Comparison of ENCODE assay signal across 8 cellular contexts in the genomic region with DNA sequence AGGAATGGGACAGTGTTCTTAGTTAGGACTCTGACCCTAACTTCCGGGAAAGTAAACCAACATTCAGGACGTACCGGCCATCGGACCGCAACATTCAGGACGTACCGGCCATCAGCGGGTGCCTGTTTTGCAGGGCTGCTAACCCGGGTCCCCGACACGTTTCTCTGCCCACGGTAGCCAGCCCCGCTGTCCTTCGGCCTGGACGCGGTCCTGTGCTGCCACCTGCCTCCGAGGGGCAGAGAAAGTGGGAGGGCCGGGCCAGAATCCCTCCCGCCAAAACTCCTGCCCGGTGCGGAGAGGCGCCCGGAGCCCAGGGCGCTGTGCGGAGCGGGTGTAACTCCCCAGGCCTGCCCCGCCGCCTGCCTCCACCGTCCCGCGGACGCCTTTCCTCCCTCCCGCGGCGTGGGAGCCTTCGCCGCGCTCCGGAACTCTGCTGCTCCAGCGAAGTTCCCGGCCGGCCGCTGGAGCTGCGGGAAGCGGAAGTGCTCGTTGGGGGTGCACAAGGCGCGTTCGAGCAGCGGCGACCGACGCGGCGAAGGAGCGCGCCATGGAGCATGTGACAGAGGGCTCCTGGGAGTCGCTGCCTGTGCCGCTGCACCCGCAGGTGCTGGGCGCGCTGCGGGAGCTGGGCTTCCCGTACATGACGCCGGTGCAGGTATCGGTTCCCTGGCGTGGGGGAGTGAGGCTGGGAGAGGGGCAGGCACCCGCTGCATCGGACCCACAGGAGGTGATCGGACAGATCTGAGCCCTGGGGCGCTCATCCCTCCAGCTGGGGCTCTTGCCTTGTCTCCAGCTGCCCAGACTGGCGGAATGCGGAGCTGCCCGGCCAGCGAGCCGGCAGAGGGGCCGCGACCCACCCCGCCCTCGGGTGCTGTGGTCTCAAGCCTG. TPM values are rescaled to one million over a fixed set of nuclear protein-coding genes. Genes with fewer than 3 reads are reported as not detected.
DNase-seq lines count a peak whose midpoint lies in the region; ATAC-seq, FAIRE-seq and TF ChIP-seq lines count a peak whose summit lies in the region.

A gene with protein sequence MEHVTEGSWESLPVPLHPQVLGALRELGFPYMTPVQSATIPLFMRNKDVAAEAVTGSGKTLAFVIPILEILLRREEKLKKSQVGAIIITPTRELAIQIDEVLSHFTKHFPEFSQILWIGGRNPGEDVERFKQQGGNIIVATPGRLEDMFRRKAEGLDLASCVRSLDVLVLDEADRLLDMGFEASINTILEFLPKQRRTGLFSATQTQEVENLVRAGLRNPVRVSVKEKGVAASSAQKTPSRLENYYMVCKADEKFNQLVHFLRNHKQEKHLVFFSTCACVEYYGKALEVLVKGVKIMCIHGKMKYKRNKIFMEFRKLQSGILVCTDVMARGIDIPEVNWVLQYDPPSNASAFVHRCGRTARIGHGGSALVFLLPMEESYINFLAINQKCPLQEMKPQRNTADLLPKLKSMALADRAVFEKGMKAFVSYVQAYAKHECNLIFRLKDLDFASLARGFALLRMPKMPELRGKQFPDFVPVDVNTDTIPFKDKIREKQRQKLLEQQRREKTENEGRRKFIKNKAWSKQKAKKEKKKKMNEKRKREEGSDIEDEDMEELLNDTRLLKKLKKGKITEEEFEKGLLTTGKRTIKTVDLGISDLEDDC (plus strand): TSS at position 498 of the 888 bp plus-strand sequence. CDS start 50 bp downstream, at position 548.

- H3K27ac ChIP-seq in ACC112 (ENCODE audit: low read depth, low read length) (peak within 1 kb of the TSS; percentile 66), caudate nucleus (ENCODE audit: low read depth, low read length) (peak within 1 kb of the TSS; percentile 93), keratinocyte (ENCODE audit: control insufficient read depth, insufficient read depth, low read length) (peak within 1 kb of the TSS; percentile 79)

- peaks cover 24% of the 10 kb centered on the region for H3K4me1 Mint-ChIP-seq in activated B cell treated with CpG ODN at 0.5 μM for 24 hours

- no peaks in the 10 kb centered on the region for H3K9me3 ChIP-seq in keratinocyte (ENCODE audit: control insufficient read depth, low read depth, low read length)

- dilution Hi-C loops in keratinocyte (cut with MboI; ENCODE audit: extremely low pct_ligation_motif_present, low sequenced_read_pairs): no loop called here

- no peaks in the 10 kb centered on the region for H3K27me3 ChIP-seq in ACC112 (ENCODE audit: insufficient read depth, low read length)
- no peaks in the 10 kb centered on the region for H3K27me3 ChIP-seq in keratinocyte (ENCODE audit: control insufficient read depth, extremely low read depth, insufficient read depth, low read length)

- H3K9me3 Mint-ChIP-seq in activated B cell treated with CpG ODN at 0.5 μM for 24 hours: no peaks in the 10 kb centered on the region

- H3K79me2 ChIP-seq in ACC112 (ENCODE audit: control insufficient read depth, insufficient read depth, low read length, unreplicated experiment) (peaks cover 48% of the 10 kb centered on the region), keratinocyte (ENCODE audit: control insufficient read depth, insufficient read depth, low read length) (peaks cover 46% of the 10 kb centered on the region)

- FAIRE-seq in keratinocyte (lab: Jason Lieb, UNC): no peak

- no peaks in the 10 kb centered on the region for H3K27me3 Mint-ChIP-seq in activated B cell treated with CpG ODN at 0.5 μM for 24 hours

- H2AFZ ChIP-seq in ACC112 (ENCODE audit: low read length, unreplicated experiment) (peak within 1 kb of the TSS; percentile 92), keratinocyte (ENCODE audit: control insufficient read depth, low read length) (peak within 1 kb of the TSS; percentile 99)

- H3K4me3 ChIP-seq in ACC112 (ENCODE audit: low read depth, low read length): peak within 1 kb of the TSS; percentile 96
- peak within 1 kb of the TSS; percentile 95 to 100 (median 98) for H3K4me3 ChIP-seq in keratinocyte (ENCODE audit: control insufficient read depth in 2 of 3, extremely low read depth in 1 of 3, insufficient read depth in 2 of 3, low read depth in 1 of 3, low read length in 3 of 3)

- peak within 1 kb of the TSS; percentile 92 for H3K9ac ChIP-seq in keratinocyte (ENCODE audit: control insufficient read depth, extremely low read depth, insufficient read depth, low read length)

- no peaks in the 10 kb centered on the region for H4K20me1 ChIP-seq in keratinocyte (ENCODE audit: control insufficient read depth, extremely low read depth, insufficient read depth, low read length)

- peak within 1 kb of the TSS; percentile 92 for H3K27ac Mint-ChIP-seq in activated B cell treated with CpG ODN at 0.5 μM for 24 hours

- H3K36me3 Mint-ChIP-seq in activated B cell treated with CpG ODN at 0.5 μM for 24 hours (ENCODE audit: low read depth): peaks cover 47% of the 10 kb centered on the region

- CTCF ChIA-PET in activated B cell treated with CpG ODN at 0.5 μM for 24 hours (lab: Charles Lee): interaction anchor here (0.8 to 1.8 kb wide), 6 partner anchors 19 to 363 kb away, joined by 3 to 5 read pairs (median 3); no protein-coding TSS in a partner anchor

- DNase-seq in NCI-H2171 (lab: John Stamatoyannopoulos, UW): peak; percentile 90
- DNase-seq in activated B cell treated with CpG ODN at 0.5 μM for 24 hours: peak; percentile 86
- peak in 59 of 61 donors; percentile 39 to 91 (median 78) for DNase-seq in caudate nucleus (lab: John Stamatoyannopoulos, UW)
- DNase-seq in keratinocyte (ENCODE audit: low read depth, low spot score): no peak
- DNase-seq in stimulated activated CD4-positive, alpha-beta T cell treated with anti-CD3 and anti-CD28 coated beads, Interleukin-15, amount 100 ng/mL, for 1 hour (ENCODE audit: low read depth in 1 of 2, low spot score in 1 of 2): peak; percentile 67 to 78

- intact Hi-C loops in activated B cell treated with CpG ODN at 0.5 μM for 24 hours (cut with micrococcal nuclease): loop anchor here (1.0 to 2.0 kb wide), 7 partner anchors 16 to 627 kb away; a partner anchor contains a TSS

- H3K4me1 ChIP-seq in ACC112 (ENCODE audit: control insufficient read depth, insufficient read depth, low read length, unreplicated experiment): peaks cover 4% of the 10 kb centered on the region
- H3K4me1 ChIP-seq in keratinocyte (ENCODE audit: control insufficient read depth, extremely low read depth, insufficient read depth, low read length): peaks cover 10% of the 10 kb centered on the region

- no peaks in the 10 kb centered on the region for H3K9me1 ChIP-seq in keratinocyte (ENCODE audit: control insufficient read depth, extremely low read depth, insufficient read depth, low read length)

- TF ChIP-seq CTCF in activated B cell treated with CpG ODN at 0.5 μM for 24 hours (IDR thresholded peaks at IDR 0.05) (no peak), keratinocyte (optimal IDR thresholded peaks at IDR 0.05 in 1 of 3, IDR thresholded peaks at IDR 0.05 in 1 of 3, conservative IDR thresholded peaks at IDR 0.05 in 1 of 3; ENCODE audit: extremely low read depth in 1 of 3, insufficient read depth in 2 of 3, low read length in 3 of 3) (peak; percentile 17 to 51 (median 44))

- POLR2A ChIA-PET in activated B cell treated with CpG ODN at 0.5 μM for 24 hours (lab: Charles Lee): interaction anchor here (0.5 to 2.6 kb wide), 18 partner anchors 11 to 627 kb away, joined by 3 to 21 read pairs (median 4); a partner anchor contains a TSS

- ATAC-seq in GM18520 (IDR thresholded peaks at IDR 0.05; ENCODE audit: unreplicated experiment) (peak; percentile 81), HG03060 (IDR thresholded peaks at IDR 0.05; ENCODE audit: low read depth, unreplicated experiment) (peak; percentile 44), activated B cell treated with CpG ODN at 0.5 μM for 24 hours (ENCODE audit: low read depth) (peak; percentile 89)

- H3K36me3 ChIP-seq in ACC112 (ENCODE audit: insufficient read depth, low read length) (peaks cover 14% of the 10 kb centered on the region), keratinocyte (ENCODE audit: control insufficient read depth in 2 of 2, extremely low read depth in 1 of 2, insufficient read depth in 2 of 2, low read length in 2 of 2) (peaks cover 7 to 10% of the 10 kb centered on the region in 2 experiments)

- peak within 1 kb of the TSS; percentile 99 for H3K4me2 ChIP-seq in keratinocyte (ENCODE audit: control insufficient read depth, extremely low read depth, insufficient read depth, low read depth, low read length)

- H3K4me3 Mint-ChIP-seq in activated B cell treated with CpG ODN at 0.5 μM for 24 hours: peak within 1 kb of the TSS; percentile 97

RNA-seq across cellular contexts. Expression of the gene that starts here (rescaled TPM):
- total RNA-seq in activated B cell treated with CpG ODN at 0.5 μM for 24 hours: 28.8 and 35.0 TPM in 2 replicates
- 19.6 to 25.7 TPM (median 21.5 TPM) in 3 replicates for polyA plus RNA-seq in keratinocyte
- 24.2 TPM for polyA plus RNA-seq in keratinocyte (2011; ENCODE audit: low read depth)
- 12.6 and 13.1 TPM in 2 replicates for polyA plus RNA-seq in keratinocyte (2011; cell fraction: cytosol; rRNA removed)
- polyA plus RNA-seq in keratinocyte (2011; cell fraction: nucleus; rRNA removed): 54.0 and 58.4 TPM in 2 replicates
- polyA plus RNA-seq in keratinocyte (2012; ENCODE audit: low replicate concordance): 15.2 and 21.1 TPM in 2 replicates
- 8.2 to 17.6 TPM (median 13.9 TPM) in 3 replicates for polyA minus RNA-seq in keratinocyte
- polyA minus RNA-seq in keratinocyte (2011; cell fraction: cytosol; rRNA and poly(A)+ RNA removed): 16.9 TPM
- 14.5 and 20.6 TPM in 2 replicates for polyA minus RNA-seq in keratinocyte (2011; cell fraction: nucleus; rRNA and poly(A)+ RNA removed)
